ENCODE assay signal across 21 cellular contexts in the genomic region with DNA sequence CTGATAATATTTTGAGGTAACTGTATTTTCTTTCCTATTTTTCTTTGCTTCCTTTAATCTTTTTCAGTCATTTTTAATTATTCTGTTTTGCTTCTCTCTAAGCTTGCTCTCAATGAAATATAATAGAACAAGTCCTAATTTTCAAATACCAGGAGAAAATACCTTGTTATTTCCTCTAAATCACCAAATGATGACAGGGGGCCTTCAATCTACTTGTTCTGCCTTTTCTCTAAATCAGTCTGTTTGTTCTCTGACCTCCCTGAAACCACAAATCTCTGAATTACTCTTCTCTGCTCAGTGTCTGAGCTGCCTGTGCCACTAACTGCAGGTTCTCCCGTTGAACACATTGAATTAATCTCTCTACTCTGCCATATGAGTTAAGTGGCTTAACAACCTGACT.
"Had no signal": no experiment of that assay in that cellular context is flagged by ENCODE, and none has a peak within 500 bp of the region (broad histone marks: within the 10 kb centered on the region; RNA-seq: fewer than 3 reads in every experiment).

No MANE protein-coding gene starts in this region.

- H3K36me3 ChIP-seq: neutrophil, tibial nerve, upper lobe of right lung, vagina had no signal

- H3K4me3 ChIP-seq: dorsolateral prefrontal cortex, hepatocyte, lung, skin epidermis, testis, tibial nerve, upper lobe of right lung, vagina had no signal

- H3K27ac ChIP-seq: dorsolateral prefrontal cortex, hepatocyte, neutrophil, skin epidermis, testis, tibial nerve, upper lobe of right lung, vagina had no signal

- ATAC-seq: left colon; stimulated activated naive B cell treated with anti-CD40 and anti-IgM and Interleukin-4, amounts not matched to agents 10 μg/mL and 1 μg/mL and 100 μg/mL, for 72 hours; stimulated activated naive CD8-positive, alpha-beta T cell treated with anti-CD3 and anti-CD28 coated beads, Interleukin-15, amount 100 ng/mL, for 72 hours had no signal

- DNase-seq: dorsolateral prefrontal cortex; effector CD8-positive, alpha-beta T cell; foreskin melanocyte; head of caudate nucleus; left colon; left ventricle myocardium superior; mesenchymal stem cell; naive B cell; posterior cingulate gyrus; stimulated activated CD4-positive, alpha-beta T cell treated with anti-CD3 and anti-CD28 coated beads, Interleukin-2, amount 100 ng/mL, for 24 hours; stimulated activated CD4-positive, alpha-beta T cell treated with anti-CD3 and anti-CD28 coated beads, Interleukin-4, amount 100 ng/mL, for 4 hours; stimulated activated naive B cell treated with anti-CD40 and anti-IgM and Interleukin-4, amounts not matched to agents 10 μg/mL and 1 μg/mL and 100 μg/mL, for 72 hours; stimulated activated naive CD8-positive, alpha-beta T cell treated with anti-CD3 and anti-CD28 coated beads, Interleukin-15, amount 100 ng/mL, for 72 hours; testis; upper lobe of right lung had no signal

- H3K9me3 ChIP-seq: neutrophil, testis, upper lobe of right lung, vagina had no signal

- H3K27me3 ChIP-seq: dorsolateral prefrontal cortex, hepatocyte, neutrophil, testis, tibial nerve, upper lobe of right lung, vagina had no signal

- H3K4me1 ChIP-seq: testis, tibial nerve, upper lobe of right lung, vagina had no signal
